In the genomic region with DNA sequence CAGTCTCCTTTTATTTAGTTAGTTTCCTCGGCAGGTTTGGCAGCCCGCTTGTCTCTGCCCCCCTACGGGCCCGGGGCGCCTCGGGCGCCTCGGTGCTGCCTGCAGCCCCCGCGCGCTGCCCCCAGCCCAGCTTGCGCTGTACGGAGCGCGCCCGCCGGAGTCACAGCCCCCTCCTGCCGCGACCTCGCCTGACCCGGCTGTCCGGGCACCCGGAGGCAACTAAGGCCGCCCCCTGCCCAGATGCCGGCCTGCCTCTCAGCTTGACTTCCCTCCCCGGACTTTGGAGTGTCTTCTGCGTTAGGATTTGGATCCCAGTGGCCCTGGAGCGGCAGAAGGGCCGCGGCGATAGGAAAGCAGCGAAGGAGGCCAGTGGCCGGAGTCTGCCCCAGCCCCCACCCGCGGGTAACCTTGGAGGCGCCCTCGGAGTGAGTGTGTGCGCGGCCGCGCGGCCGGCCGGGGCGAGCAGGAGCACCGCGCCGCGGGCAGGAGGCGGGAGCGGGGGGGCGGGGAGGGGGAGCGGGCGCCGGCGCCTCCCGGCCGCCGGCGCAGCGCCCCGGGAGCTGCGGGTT, we compare ENCODE assay signal across 1 cellular context.
TF ChIP-seq lines count a peak whose summit lies in the region.

No MANE protein-coding gene starts in this region.

TF ChIP-seq in HepG2, 621 proteins besides CTCF, POLR2A, EP300 and RAD21 (continued from another document and continues in another):
- TF ChIP-seq, protein P1, sequence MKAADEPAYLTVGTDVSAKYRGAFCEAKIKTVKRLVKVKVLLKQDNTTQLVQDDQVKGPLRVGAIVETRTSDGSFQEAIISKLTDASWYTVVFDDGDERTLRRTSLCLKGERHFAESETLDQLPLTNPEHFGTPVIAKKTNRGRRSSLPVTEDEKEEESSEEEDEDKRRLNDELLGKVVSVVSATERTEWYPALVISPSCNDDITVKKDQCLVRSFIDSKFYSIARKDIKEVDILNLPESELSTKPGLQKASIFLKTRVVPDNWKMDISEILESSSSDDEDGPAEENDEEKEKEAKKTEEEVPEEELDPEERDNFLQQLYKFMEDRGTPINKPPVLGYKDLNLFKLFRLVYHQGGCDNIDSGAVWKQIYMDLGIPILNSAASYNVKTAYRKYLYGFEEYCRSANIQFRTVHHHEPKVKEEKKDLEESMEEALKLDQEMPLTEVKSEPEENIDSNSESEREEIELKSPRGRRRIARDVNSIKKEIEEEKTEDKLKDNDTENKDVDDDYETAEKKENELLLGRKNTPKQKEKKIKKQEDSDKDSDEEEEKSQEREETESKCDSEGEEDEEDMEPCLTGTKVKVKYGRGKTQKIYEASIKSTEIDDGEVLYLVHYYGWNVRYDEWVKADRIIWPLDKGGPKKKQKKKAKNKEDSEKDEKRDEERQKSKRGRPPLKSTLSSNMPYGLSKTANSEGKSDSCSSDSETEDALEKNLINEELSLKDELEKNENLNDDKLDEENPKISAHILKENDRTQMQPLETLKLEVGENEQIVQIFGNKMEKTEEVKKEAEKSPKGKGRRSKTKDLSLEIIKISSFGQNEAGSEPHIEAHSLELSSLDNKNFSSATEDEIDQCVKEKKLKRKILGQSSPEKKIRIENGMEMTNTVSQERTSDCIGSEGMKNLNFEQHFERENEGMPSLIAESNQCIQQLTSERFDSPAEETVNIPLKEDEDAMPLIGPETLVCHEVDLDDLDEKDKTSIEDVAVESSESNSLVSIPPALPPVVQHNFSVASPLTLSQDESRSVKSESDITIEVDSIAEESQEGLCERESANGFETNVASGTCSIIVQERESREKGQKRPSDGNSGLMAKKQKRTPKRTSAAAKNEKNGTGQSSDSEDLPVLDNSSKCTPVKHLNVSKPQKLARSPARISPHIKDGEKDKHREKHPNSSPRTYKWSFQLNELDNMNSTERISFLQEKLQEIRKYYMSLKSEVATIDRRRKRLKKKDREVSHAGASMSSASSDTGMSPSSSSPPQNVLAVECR (CRISPR knock-in tag; IDR thresholded peaks at IDR 0.05; ENCODE audit: borderline replicate concordance) = peak; percentile 64
- TF ChIP-seq ZNF768 (CRISPR knock-in tag; IDR thresholded peaks at IDR 0.05) = no peak; the same call in 1 of the 2 replicates
- peak; percentile 63; the same call in 1 of the 2 replicates for TF ChIP-seq KMT2B (CRISPR knock-in tag; IDR thresholded peaks at IDR 0.05)
- TF ChIP-seq ZFP41 (CRISPR knock-in tag; IDR thresholded peaks at IDR 0.05; ENCODE audit: borderline replicate concordance) = 0 out of 2 replicates have a peak, but pooled peaks have one; percentile 5
- peak; percentile 66 for TF ChIP-seq MED8 (CRISPR knock-in tag; IDR thresholded peaks at IDR 0.05; ENCODE audit: insufficient replicate concordance)
- TF ChIP-seq MTA3 (CRISPR knock-in tag; IDR thresholded peaks at IDR 0.05) = no peak
- no peak for TF ChIP-seq SRF (IDR thresholded peaks at IDR 0.05; ENCODE audit: low read depth, low read length)
- TF ChIP-seq TAF1 (CRISPR knock-in tag; IDR thresholded peaks at IDR 0.05) = peak; percentile 75
- TF ChIP-seq SATB2 (CRISPR knock-in tag; IDR thresholded peaks at IDR 0.05) = 0 out of 2 replicates have a peak, but pooled peaks have one; percentile 25
- TF ChIP-seq, protein P2, sequence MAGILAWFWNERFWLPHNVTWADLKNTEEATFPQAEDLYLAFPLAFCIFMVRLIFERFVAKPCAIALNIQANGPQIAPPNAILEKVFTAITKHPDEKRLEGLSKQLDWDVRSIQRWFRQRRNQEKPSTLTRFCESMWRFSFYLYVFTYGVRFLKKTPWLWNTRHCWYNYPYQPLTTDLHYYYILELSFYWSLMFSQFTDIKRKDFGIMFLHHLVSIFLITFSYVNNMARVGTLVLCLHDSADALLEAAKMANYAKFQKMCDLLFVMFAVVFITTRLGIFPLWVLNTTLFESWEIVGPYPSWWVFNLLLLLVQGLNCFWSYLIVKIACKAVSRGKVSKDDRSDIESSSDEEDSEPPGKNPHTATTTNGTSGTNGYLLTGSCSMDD (CRISPR knock-in tag; IDR thresholded peaks at IDR 0.05) = no peak
- TF ChIP-seq MAF1 (CRISPR knock-in tag; IDR thresholded peaks at IDR 0.05; ENCODE audit: borderline replicate concordance) = no peak
- TF ChIP-seq ATM (IDR thresholded peaks at IDR 0.05; ENCODE audit: borderline replicate concordance) = no peak
- no peak for TF ChIP-seq ZNF12 (CRISPR knock-in tag; IDR thresholded peaks at IDR 0.05)
- TF ChIP-seq ZNF510 (CRISPR knock-in tag; IDR thresholded peaks at IDR 0.05; ENCODE audit: low read depth) = no peak
- TF ChIP-seq, protein P3, sequence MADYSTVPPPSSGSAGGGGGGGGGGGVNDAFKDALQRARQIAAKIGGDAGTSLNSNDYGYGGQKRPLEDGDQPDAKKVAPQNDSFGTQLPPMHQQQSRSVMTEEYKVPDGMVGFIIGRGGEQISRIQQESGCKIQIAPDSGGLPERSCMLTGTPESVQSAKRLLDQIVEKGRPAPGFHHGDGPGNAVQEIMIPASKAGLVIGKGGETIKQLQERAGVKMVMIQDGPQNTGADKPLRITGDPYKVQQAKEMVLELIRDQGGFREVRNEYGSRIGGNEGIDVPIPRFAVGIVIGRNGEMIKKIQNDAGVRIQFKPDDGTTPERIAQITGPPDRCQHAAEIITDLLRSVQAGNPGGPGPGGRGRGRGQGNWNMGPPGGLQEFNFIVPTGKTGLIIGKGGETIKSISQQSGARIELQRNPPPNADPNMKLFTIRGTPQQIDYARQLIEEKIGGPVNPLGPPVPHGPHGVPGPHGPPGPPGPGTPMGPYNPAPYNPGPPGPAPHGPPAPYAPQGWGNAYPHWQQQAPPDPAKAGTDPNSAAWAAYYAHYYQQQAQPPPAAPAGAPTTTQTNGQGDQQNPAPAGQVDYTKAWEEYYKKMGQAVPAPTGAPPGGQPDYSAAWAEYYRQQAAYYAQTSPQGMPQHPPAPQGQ (CRISPR knock-in tag; IDR thresholded peaks at IDR 0.05; ENCODE audit: borderline replicate concordance) = no peak
- peak; percentile 41; the same call in 1 of the 2 replicates for TF ChIP-seq SALL2 (CRISPR knock-in tag; IDR thresholded peaks at IDR 0.05)
- TF ChIP-seq ZNF547 (CRISPR knock-in tag; IDR thresholded peaks at IDR 0.05) = no peak
- TF ChIP-seq BRCA1 (CRISPR knock-in tag; IDR thresholded peaks at IDR 0.05) = 0 out of 2 replicates have a peak, but pooled peaks have one; percentile 28
- TF ChIP-seq, protein P4, sequence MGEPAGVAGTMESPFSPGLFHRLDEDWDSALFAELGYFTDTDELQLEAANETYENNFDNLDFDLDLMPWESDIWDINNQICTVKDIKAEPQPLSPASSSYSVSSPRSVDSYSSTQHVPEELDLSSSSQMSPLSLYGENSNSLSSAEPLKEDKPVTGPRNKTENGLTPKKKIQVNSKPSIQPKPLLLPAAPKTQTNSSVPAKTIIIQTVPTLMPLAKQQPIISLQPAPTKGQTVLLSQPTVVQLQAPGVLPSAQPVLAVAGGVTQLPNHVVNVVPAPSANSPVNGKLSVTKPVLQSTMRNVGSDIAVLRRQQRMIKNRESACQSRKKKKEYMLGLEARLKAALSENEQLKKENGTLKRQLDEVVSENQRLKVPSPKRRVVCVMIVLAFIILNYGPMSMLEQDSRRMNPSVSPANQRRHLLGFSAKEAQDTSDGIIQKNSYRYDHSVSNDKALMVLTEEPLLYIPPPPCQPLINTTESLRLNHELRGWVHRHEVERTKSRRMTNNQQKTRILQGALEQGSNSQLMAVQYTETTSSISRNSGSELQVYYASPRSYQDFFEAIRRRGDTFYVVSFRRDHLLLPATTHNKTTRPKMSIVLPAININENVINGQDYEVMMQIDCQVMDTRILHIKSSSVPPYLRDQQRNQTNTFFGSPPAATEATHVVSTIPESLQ (CRISPR knock-in tag; conservative IDR thresholded peaks at IDR 0.05) = no peak
- TF ChIP-seq TSC22D2 (CRISPR knock-in tag; IDR thresholded peaks at IDR 0.05; ENCODE audit: borderline replicate concordance) = no peak
- no peak for TF ChIP-seq ZNF383 (CRISPR knock-in tag; IDR thresholded peaks at IDR 0.05; ENCODE audit: borderline replicate concordance)
- TF ChIP-seq NFE2L2 (IDR thresholded peaks at IDR 0.05; ENCODE audit: low read length) = no peak
- TF ChIP-seq, protein P5, sequence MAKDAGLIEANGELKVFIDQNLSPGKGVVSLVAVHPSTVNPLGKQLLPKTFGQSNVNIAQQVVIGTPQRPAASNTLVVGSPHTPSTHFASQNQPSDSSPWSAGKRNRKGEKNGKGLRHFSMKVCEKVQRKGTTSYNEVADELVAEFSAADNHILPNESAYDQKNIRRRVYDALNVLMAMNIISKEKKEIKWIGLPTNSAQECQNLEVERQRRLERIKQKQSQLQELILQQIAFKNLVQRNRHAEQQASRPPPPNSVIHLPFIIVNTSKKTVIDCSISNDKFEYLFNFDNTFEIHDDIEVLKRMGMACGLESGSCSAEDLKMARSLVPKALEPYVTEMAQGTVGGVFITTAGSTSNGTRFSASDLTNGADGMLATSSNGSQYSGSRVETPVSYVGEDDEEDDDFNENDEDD (CRISPR knock-in tag; IDR thresholded peaks at IDR 0.05; ENCODE audit: borderline replicate concordance) = 0 out of 2 replicates have a peak, but pooled peaks have one; percentile 8
- TF ChIP-seq ZNF777 (CRISPR knock-in tag; IDR thresholded peaks at IDR 0.05) = peak; percentile 86
- 0 out of 2 replicates have a peak, but pooled peaks have one; percentile 7 for TF ChIP-seq U2AF2 (IDR thresholded peaks at IDR 0.05; ENCODE audit: low read depth, low read length)
- no peak; the same call in 1 of the 2 replicates for TF ChIP-seq NCOR1 (IDR thresholded peaks at IDR 0.05; ENCODE audit: borderline replicate concordance, low read length)
- TF ChIP-seq ELF1 (CRISPR knock-in tag; IDR thresholded peaks at IDR 0.05) = 0 out of 2 replicates have a peak, but pooled peaks have one; percentile 5
- TF ChIP-seq KLF13 (CRISPR knock-in tag; IDR thresholded peaks at IDR 0.05) = no peak
- no peak for TF ChIP-seq THYN1 (CRISPR knock-in tag; IDR thresholded peaks at IDR 0.05; ENCODE audit: borderline replicate concordance, low read depth)
- TF ChIP-seq, protein P6, sequence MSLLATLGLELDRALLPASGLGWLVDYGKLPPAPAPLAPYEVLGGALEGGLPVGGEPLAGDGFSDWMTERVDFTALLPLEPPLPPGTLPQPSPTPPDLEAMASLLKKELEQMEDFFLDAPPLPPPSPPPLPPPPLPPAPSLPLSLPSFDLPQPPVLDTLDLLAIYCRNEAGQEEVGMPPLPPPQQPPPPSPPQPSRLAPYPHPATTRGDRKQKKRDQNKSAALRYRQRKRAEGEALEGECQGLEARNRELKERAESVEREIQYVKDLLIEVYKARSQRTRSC (CRISPR knock-in tag; IDR thresholded peaks at IDR 0.05; ENCODE audit: low read depth) = no peak
- TF ChIP-seq MED1 (CRISPR knock-in tag; IDR thresholded peaks at IDR 0.05) = peak; percentile 9; the same call in 1 of the 2 replicates
- TF ChIP-seq ETV5 (CRISPR knock-in tag; IDR thresholded peaks at IDR 0.05; ENCODE audit: borderline replicate concordance) = no peak
- TF ChIP-seq KDM1A (CRISPR knock-in tag; IDR thresholded peaks at IDR 0.05) = no peak
- peak; percentile 32; the same call in 1 of the 2 replicates for TF ChIP-seq MTF1 (CRISPR knock-in tag; IDR thresholded peaks at IDR 0.05)
- TF ChIP-seq NR1H2 (CRISPR knock-in tag; IDR thresholded peaks at IDR 0.05; ENCODE audit: borderline replicate concordance, low read depth) = no peak
- TF ChIP-seq DPF2 (CRISPR knock-in tag; IDR thresholded peaks at IDR 0.05; ENCODE audit: borderline replicate concordance, low read depth) = no peak
- TF ChIP-seq, protein P7, sequence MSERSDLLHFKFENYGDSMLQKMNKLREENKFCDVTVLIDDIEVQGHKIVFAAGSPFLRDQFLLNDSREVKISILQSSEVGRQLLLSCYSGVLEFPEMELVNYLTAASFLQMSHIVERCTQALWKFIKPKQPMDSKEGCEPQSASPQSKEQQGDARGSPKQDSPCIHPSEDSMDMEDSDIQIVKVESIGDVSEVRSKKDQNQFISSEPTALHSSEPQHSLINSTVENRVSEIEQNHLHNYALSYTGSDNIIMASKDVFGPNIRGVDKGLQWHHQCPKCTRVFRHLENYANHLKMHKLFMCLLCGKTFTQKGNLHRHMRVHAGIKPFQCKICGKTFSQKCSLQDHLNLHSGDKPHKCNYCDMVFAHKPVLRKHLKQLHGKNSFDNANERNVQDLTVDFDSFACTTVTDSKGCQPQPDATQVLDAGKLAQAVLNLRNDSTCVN (CRISPR knock-in tag; IDR thresholded peaks at IDR 0.05; ENCODE audit: borderline replicate concordance) = no peak
- no peak for TF ChIP-seq FOXP1 (IDR thresholded peaks at IDR 0.05)
- no peak for TF ChIP-seq FOXP1 (CRISPR knock-in tag; IDR thresholded peaks at IDR 0.05)
- no peak for TF ChIP-seq MXD4 (CRISPR knock-in tag; IDR thresholded peaks at IDR 0.05)
- TF ChIP-seq ZNF160 (CRISPR knock-in tag; IDR thresholded peaks at IDR 0.05) = 0 out of 2 replicates have a peak, but pooled peaks have one; percentile 3
- TF ChIP-seq HMG20A (CRISPR knock-in tag; IDR thresholded peaks at IDR 0.05; ENCODE audit: borderline replicate concordance) = no peak
- no peak for TF ChIP-seq ZBTB38 (CRISPR knock-in tag; IDR thresholded peaks at IDR 0.05)
- TF ChIP-seq CAMTA2 (CRISPR knock-in tag; IDR thresholded peaks at IDR 0.05; ENCODE audit: borderline replicate concordance) = no peak
- TF ChIP-seq ZSCAN30 (CRISPR knock-in tag; IDR thresholded peaks at IDR 0.05) = no peak
- peak; percentile 12; the same call in 1 of the 2 replicates for TF ChIP-seq ZBTB42 (CRISPR knock-in tag; IDR thresholded peaks at IDR 0.05)
- TF ChIP-seq, protein P8, sequence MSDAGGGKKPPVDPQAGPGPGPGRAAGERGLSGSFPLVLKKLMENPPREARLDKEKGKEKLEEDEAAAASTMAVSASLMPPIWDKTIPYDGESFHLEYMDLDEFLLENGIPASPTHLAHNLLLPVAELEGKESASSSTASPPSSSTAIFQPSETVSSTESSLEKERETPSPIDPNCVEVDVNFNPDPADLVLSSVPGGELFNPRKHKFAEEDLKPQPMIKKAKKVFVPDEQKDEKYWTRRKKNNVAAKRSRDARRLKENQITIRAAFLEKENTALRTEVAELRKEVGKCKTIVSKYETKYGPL (CRISPR knock-in tag; IDR thresholded peaks at IDR 0.05) = no peak
- no peak for TF ChIP-seq ZNF264 (CRISPR knock-in tag; IDR thresholded peaks at IDR 0.05)
- no peak for TF ChIP-seq SNRNP70 (IDR thresholded peaks at IDR 0.05; ENCODE audit: low read depth, low read length)
- no peak for TF ChIP-seq ZNF562 (CRISPR knock-in tag; IDR thresholded peaks at IDR 0.05; ENCODE audit: borderline replicate concordance)
- no peak for TF ChIP-seq ZNF121 (CRISPR knock-in tag; IDR thresholded peaks at IDR 0.05)
- 0 out of 2 replicates have a peak, but pooled peaks have one; percentile 14 for TF ChIP-seq MEIS2 (CRISPR knock-in tag; IDR thresholded peaks at IDR 0.05)
- no peak for TF ChIP-seq SMAD1 (CRISPR knock-in tag; IDR thresholded peaks at IDR 0.05; ENCODE audit: borderline replicate concordance, low read depth)
- TF ChIP-seq, protein P9, sequence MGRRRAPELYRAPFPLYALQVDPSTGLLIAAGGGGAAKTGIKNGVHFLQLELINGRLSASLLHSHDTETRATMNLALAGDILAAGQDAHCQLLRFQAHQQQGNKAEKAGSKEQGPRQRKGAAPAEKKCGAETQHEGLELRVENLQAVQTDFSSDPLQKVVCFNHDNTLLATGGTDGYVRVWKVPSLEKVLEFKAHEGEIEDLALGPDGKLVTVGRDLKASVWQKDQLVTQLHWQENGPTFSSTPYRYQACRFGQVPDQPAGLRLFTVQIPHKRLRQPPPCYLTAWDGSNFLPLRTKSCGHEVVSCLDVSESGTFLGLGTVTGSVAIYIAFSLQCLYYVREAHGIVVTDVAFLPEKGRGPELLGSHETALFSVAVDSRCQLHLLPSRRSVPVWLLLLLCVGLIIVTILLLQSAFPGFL (CRISPR knock-in tag; IDR thresholded peaks at IDR 0.05) = no peak
- no peak for TF ChIP-seq LCORL (IDR thresholded peaks at IDR 0.05)
- TF ChIP-seq LCORL (CRISPR knock-in tag; IDR thresholded peaks at IDR 0.05) = no peak
